ENCODE assay signal across 23 cellular contexts in genomic region chr1:209929751-209930150, GRCh38. TPM values are rescaled to one million over a fixed set of nuclear protein-coding genes. Genes with fewer than 3 reads are reported as not detected.
DNase-seq lines count a peak whose midpoint lies in the region; ATAC-seq and TF ChIP-seq lines count a peak whose summit lies in the region.
"Had no signal": no experiment of that assay in that cellular context is flagged by ENCODE, and none has a peak within 500 bp of the region (broad histone marks: within the 10 kb centered on the region; RNA-seq: fewer than 3 reads in every experiment).

No MANE protein-coding gene starts in this region.

- no peak overlapping the region for H3K4me3 Mint-ChIP-seq in CD8-positive, alpha-beta T cell
- H3K4me3 Mint-ChIP-seq: CD8-positive, alpha-beta memory T cell had no signal

- H3K36me3 ChIP-seq in CD8-positive, alpha-beta T cell (ENCODE audit: insufficient read depth, low read length), result no peaks in the 10 kb centered on the region
- H3K36me3 ChIP-seq: BLaER1 treated with 17β-estradiol and CSF1 and Interleukin-3, amounts not matched to agents 10 nM and 100 nM had no signal

- peaks cover 31% of the 10 kb centered on the region for H3K27me3 Mint-ChIP-seq in CD8-positive, alpha-beta T cell (ENCODE audit: low read depth)

- H3K9me3 Mint-ChIP-seq in CD8-positive, alpha-beta T cell, result no peaks in the 10 kb centered on the region
- H3K9me3 Mint-ChIP-seq: CD8-positive, alpha-beta memory T cell had no signal

- POLR2A ChIA-PET in AG04449 (lab: Yijun Ruan, JAX), result no interaction called here
- POLR2A ChIA-PET in CD8-positive, alpha-beta T cell (lab: Charles Lee), result no interaction called here

- peaks cover 6% of the 10 kb centered on the region for H3K27me3 ChIP-seq in CD8-positive, alpha-beta T cell (ENCODE audit: insufficient read depth, low read length)
- H3K27me3 ChIP-seq: BLaER1 treated with 17β-estradiol and CSF1 and Interleukin-3, amounts not matched to agents 10 nM and 100 nM had no signal

- peak; percentile 43; the same call in 2 of the 3 replicates for ATAC-seq in SK-N-SH treated with all-trans-retinoic acid at 6 μM for 48 hours
- ATAC-seq in HG03565 (IDR thresholded peaks at IDR 0.05; ENCODE audit: unreplicated experiment), result no peak
- no peak for ATAC-seq in GM21515 (IDR thresholded peaks at IDR 0.05; ENCODE audit: unreplicated experiment)
- no peak for ATAC-seq in CD8-positive, alpha-beta T cell

- no peaks in the 10 kb centered on the region for H3K36me3 Mint-ChIP-seq in CD8-positive, alpha-beta T cell
- H3K36me3 Mint-ChIP-seq: CD8-positive, alpha-beta memory T cell had no signal

- H3K4me1 ChIP-seq in CD8-positive, alpha-beta T cell (ENCODE audit: insufficient read depth, low read length), result no peaks in the 10 kb centered on the region

- CTCF ChIA-PET in AG04449 (lab: Yijun Ruan, JAX), result no interaction called here
- CTCF ChIA-PET in CD8-positive, alpha-beta T cell (lab: Charles Lee), result no interaction called here

- TF ChIP-seq CTCF in AG04449 (IDR thresholded peaks at IDR 0.05; ENCODE audit: insufficient read depth, low read length, missing control alignments), result no peak
- no peak for TF ChIP-seq CTCF in CD8-positive, alpha-beta T cell (IDR thresholded peaks at IDR 0.05)

- H3K27ac Mint-ChIP-seq in CD8-positive, alpha-beta T cell, result no peak overlapping the region
- H3K27ac Mint-ChIP-seq: CD8-positive, alpha-beta memory T cell had no signal

- H3K27ac ChIP-seq in CD8-positive, alpha-beta T cell (ENCODE audit: low read depth, low read length), result no peak overlapping the region
- H3K27ac ChIP-seq: BLaER1 treated with 17β-estradiol and CSF1 and Interleukin-3, amounts not matched to agents 10 nM and 100 nM; HL-60 had no signal

- H3K4me3 ChIP-seq in AG04449 (ENCODE audit: low read depth, low read length), result no peak overlapping the region
- no peak overlapping the region for H3K4me3 ChIP-seq in CD8-positive, alpha-beta T cell (ENCODE audit: low read depth, low read length)
- H3K4me3 ChIP-seq: BLaER1 treated with 17β-estradiol and CSF1 and Interleukin-3, amounts not matched to agents 10 nM and 100 nM had no signal

- no peaks in the 10 kb centered on the region for H3K9me3 ChIP-seq in CD8-positive, alpha-beta T cell (ENCODE audit: low read length)
- H3K9me3 ChIP-seq: BLaER1 treated with 17β-estradiol and CSF1 and Interleukin-3, amounts not matched to agents 10 nM and 100 nM had no signal

- H3K4me1 Mint-ChIP-seq in CD8-positive, alpha-beta T cell (ENCODE audit: low read depth), result no peaks in the 10 kb centered on the region
- H3K4me1 Mint-ChIP-seq: CD8-positive, alpha-beta memory T cell had no signal

- peak; percentile 14 for DNase-seq in AG04449 (ENCODE audit: low read depth, low spot score)
- DNase-seq in GM03348 (ENCODE audit: low spot score), result peak; percentile 30
- DNase-seq in fibroblast of peridontal ligament (ENCODE audit: extremely low read depth), result peak; percentile 43
- DNase-seq in NAMALWA (ENCODE audit: low spot score), result no peak
- DNase-seq in CD8-positive, alpha-beta T cell, result no peak
- DNase-seq: 8988T; CD8-positive, alpha-beta memory T cell; DMS79 treated with DMSO at 0.1 percent for 48 hours; GDM1; H7; IMR-90; NCI-H1417 treated with DMSO at 0.1 percent for 48 hours; NCI-H187 treated with DMSO at 0.1 percent for 48 hours; NCI-H2227 treated with DMSO at 0.1 percent for 48 hours; NCI-H524; NCI-H82; RPMI8226; SHP77 treated with DMSO at 0.1 percent for 48 hours had no signal

- intact Hi-C loops in CD8-positive, alpha-beta T cell (cut with DNase I, micrococcal nuclease), result no loop called here

TF ChIP-seq in SK-N-SH treated with all-trans-retinoic acid at 6 μM for 48 hours, 23 proteins besides CTCF, POLR2A, EP300 and RAD21 (continues in another document):
- TF ChIP-seq ZFP3 (CRISPR knock-in tag; IDR thresholded peaks at IDR 0.05) (no peak), PATZ1 (CRISPR knock-in tag; IDR thresholded peaks at IDR 0.05; ENCODE audit: borderline replicate concordance) (no peak), TCF4 (CRISPR knock-in tag; IDR thresholded peaks at IDR 0.05; ENCODE audit: borderline replicate concordance) (no peak), GLIS3 (CRISPR knock-in tag; IDR thresholded peaks at IDR 0.05) (no peak), SNAI2 (CRISPR knock-in tag; IDR thresholded peaks at IDR 0.05) (no peak), TOX (CRISPR knock-in tag; IDR thresholded peaks at IDR 0.05; ENCODE audit: borderline replicate concordance) (no peak), OSR1 (CRISPR knock-in tag; IDR thresholded peaks at IDR 0.05) (no peak), ISL1 (CRISPR knock-in tag; IDR thresholded peaks at IDR 0.05) (no peak), ZC3H10 (CRISPR knock-in tag; IDR thresholded peaks at IDR 0.05) (no peak), CSDC2 (CRISPR knock-in tag; IDR thresholded peaks at IDR 0.05) (no peak), POU6F1 (CRISPR knock-in tag; IDR thresholded peaks at IDR 0.05; ENCODE audit: borderline replicate concordance, low read depth) (no peak), CSRNP3 (CRISPR knock-in tag; IDR thresholded peaks at IDR 0.05) (no peak), ESRRG (CRISPR knock-in tag; IDR thresholded peaks at IDR 0.05) (no peak), ZNF70 (CRISPR knock-in tag; IDR thresholded peaks at IDR 0.05) (no peak), BACH2 (CRISPR knock-in tag; IDR thresholded peaks at IDR 0.05; ENCODE audit: borderline replicate concordance) (no peak), TSHZ2 (CRISPR knock-in tag; IDR thresholded peaks at IDR 0.05) (no peak), ZFP30 (CRISPR knock-in tag; IDR thresholded peaks at IDR 0.05) (no peak)

RNA-seq across cellular contexts. Expression of gene SYT14, which starts 8.3 kb away (rescaled TPM):
- total RNA-seq in CD8-positive, alpha-beta T cell, result not detected
- total RNA-seq: CD8-positive, alpha-beta memory T cell had no signal

Comparison
In these comparisons a context has a peak if more than half of its experiments do, and no peak if none do; other contexts are left out.
1. DNase-seq: peak in AG04449 (single experiment), GM03348 (single experiment) and fibroblast of peridontal ligament (single experiment); none in NAMALWA (single experiment) and CD8-positive, alpha-beta T cell (0 of 7).